In the genomic region with DNA sequence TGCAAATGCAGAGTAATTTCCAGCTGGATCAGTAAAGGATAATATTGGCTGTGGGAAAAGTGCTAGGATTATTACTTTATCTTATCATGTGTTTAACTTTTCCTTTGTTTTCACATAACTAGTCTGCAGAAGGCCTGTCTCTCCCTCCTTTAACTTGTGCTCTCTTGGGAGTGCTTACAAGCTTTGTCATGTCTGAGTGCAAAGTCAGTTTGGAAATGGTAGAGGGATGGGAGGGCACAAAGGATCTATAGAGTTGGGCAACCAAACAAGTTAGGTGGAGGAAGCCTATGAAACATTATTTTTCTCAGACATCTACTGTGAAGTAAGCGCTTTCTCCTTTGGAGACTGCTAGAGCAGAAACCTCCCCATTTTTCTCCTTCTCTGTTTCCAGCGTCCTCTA, we compare ENCODE assay signal across 28 cellular contexts.
"Had no signal": no experiment of that assay in that cellular context is flagged by ENCODE, and none has a peak within 500 bp of the region (broad histone marks: within the 10 kb centered on the region; RNA-seq: fewer than 3 reads in every experiment).

No MANE protein-coding gene starts in this region.

- H3K27me3 ChIP-seq: colonic mucosa, esophagus squamous epithelium, heart right ventricle, neutrophil, sigmoid colon, stomach, thyroid gland had no signal

- H3K9me3 Mint-ChIP-seq: dendritic cell treated with granulocyte-macrophage colony-stimulating factor and Interleukin-4, amounts not matched to agents 40 ng/mL and 50 ng/mL, for 4 days; immature natural killer cell; natural killer cell treated with Interleukin-12 subunit alpha and Interleukin-12 subunit beta and Interleukin-15 and Interleukin-18, amount 100 ng/mL, for 72 hours; neural crest cell; stimulated activated effector memory CD8-positive, alpha-beta T cell treated with anti-CD3 and anti-CD28 coated beads, Interleukin-12 subunit alpha, Interleukin-12 subunit beta, amount 100 ng/mL, for 72 hours had no signal

- H2AFZ ChIP-seq: parathyroid adenoma had no signal

- H3K79me2 ChIP-seq: parathyroid adenoma had no signal

- H3K27ac Mint-ChIP-seq: dendritic cell treated with granulocyte-macrophage colony-stimulating factor and Interleukin-4, amounts not matched to agents 40 ng/mL and 50 ng/mL, for 4 days; stimulated activated effector memory CD8-positive, alpha-beta T cell treated with anti-CD3 and anti-CD28 coated beads, Interleukin-12 subunit alpha, Interleukin-12 subunit beta, amount 100 ng/mL, for 72 hours had no signal

- DNase-seq: central memory CD4-positive, alpha-beta T cell; colonic mucosa; effector CD8-positive, alpha-beta T cell; erythroblast; esophagus squamous epithelium; glutamatergic neuron; heart right ventricle; hypothalamus; immature natural killer cell; islet precursor cell; left ventricle myocardium superior; lower lobe of right lung; naive B cell; right cardiac atrium; sigmoid colon; stimulated activated CD4-positive, alpha-beta T cell treated with anti-CD3 and anti-CD28 coated beads, Interleukin-2, amount 100 ng/mL, for 24 hours; stimulated activated CD4-positive, alpha-beta T cell treated with anti-CD3 and anti-CD28 coated beads, Interleukin-4, amount 100 ng/mL, for 24 hours; stimulated activated naive CD4-positive, alpha-beta T cell treated with Interleukin-2 at 50 U/mL for 16 hours; stomach; thyroid gland; trophoblast cell had no signal

- H3K4me1 ChIP-seq: lower lobe of right lung, parathyroid adenoma, thyroid gland had no signal

- H3K4me3 Mint-ChIP-seq: dendritic cell treated with granulocyte-macrophage colony-stimulating factor and Interleukin-4, amounts not matched to agents 40 ng/mL and 50 ng/mL, for 4 days; immature natural killer cell; natural killer cell treated with Interleukin-12 subunit alpha and Interleukin-12 subunit beta and Interleukin-15 and Interleukin-18, amount 100 ng/mL, for 72 hours; neural crest cell; stimulated activated effector memory CD8-positive, alpha-beta T cell treated with anti-CD3 and anti-CD28 coated beads, Interleukin-12 subunit alpha, Interleukin-12 subunit beta, amount 100 ng/mL, for 72 hours had no signal

- H3K36me3 ChIP-seq: colonic mucosa, esophagus squamous epithelium, lower lobe of right lung, sigmoid colon, stomach, thyroid gland had no signal

- H3K4me3 ChIP-seq: colonic mucosa, esophagus squamous epithelium, heart right ventricle, lower lobe of right lung, sigmoid colon, stomach, thyroid gland had no signal

- H3K9ac ChIP-seq: parathyroid adenoma had no signal

- H3K27ac ChIP-seq: colonic mucosa, esophagus squamous epithelium, heart right ventricle, lower lobe of right lung, neutrophil, parathyroid adenoma, sigmoid colon, stomach, thyroid gland had no signal

- H3K9me3 ChIP-seq: colonic mucosa, esophagus squamous epithelium, heart right ventricle, lower lobe of right lung, neutrophil, sigmoid colon, stomach, thyroid gland had no signal

- H3K27me3 Mint-ChIP-seq: dendritic cell treated with granulocyte-macrophage colony-stimulating factor and Interleukin-4, amounts not matched to agents 40 ng/mL and 50 ng/mL, for 4 days; naive B cell; natural killer cell treated with Interleukin-12 subunit alpha and Interleukin-12 subunit beta and Interleukin-15 and Interleukin-18, amount 100 ng/mL, for 72 hours; progenitor cell of endocrine pancreas had no signal
